Comparison of ENCODE assay signal across 27 cellular contexts in the genomic region with DNA sequence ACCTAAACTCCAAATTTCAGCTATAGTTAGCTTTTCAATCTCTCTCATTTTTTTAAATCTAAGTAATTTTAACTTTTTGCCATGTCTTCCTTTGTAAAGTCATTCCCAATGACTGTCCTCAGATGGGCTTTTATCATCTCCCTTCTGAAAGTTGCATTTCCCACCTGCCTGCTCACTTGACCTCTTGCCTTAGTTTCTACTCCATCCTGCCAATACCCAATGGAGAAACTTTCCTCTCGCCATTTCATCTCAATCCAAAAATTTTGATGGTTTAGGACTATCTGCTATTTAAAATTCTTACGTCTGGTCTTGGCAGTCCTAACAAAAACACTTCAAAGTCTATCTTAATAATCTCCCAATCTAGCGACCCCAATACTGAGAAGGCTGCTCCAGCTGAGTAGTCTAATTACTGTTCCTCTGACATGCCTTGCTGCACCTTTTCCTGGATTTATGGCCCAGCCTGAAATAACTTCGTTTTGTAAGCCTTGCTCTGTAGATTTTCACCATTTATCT.
DNase-seq lines count a peak whose midpoint lies in the region; ATAC-seq, FAIRE-seq and TF ChIP-seq lines count a peak whose summit lies in the region.
"Had no signal": no experiment of that assay in that cellular context is flagged by ENCODE, and none has a peak within 500 bp of the region (broad histone marks: within the 10 kb centered on the region; RNA-seq: fewer than 3 reads in every experiment).

No MANE protein-coding gene starts in this region.

- no peaks in the 10 kb centered on the region for H4K20me1 ChIP-seq in H9 (ENCODE audit: control insufficient read depth, insufficient read depth, insufficient read length)
- H4K20me1 ChIP-seq in PC-9 (ENCODE audit: insufficient read depth) = no peaks in the 10 kb centered on the region
- no peaks in the 10 kb centered on the region for H4K20me1 ChIP-seq in H1 (replicated peaks in 1 of 2; ENCODE audit: control insufficient read depth in 1 of 2, insufficient read depth in 2 of 2, low read length in 2 of 2)
- H4K20me1 ChIP-seq: BLaER1 had no signal

- H2BK15ac ChIP-seq in H9 (ENCODE audit: low read depth, low read length) = no peak overlapping the region
- no peak overlapping the region for H2BK15ac ChIP-seq in H1 (ENCODE audit: low read length)

- H2BK5ac ChIP-seq in H9 (ENCODE audit: insufficient read length, low read length) (no peak overlapping the region), H1 (ENCODE audit: low read depth, low read length) (no peak overlapping the region)

- ATAC-seq in GM19452 (IDR thresholded peaks at IDR 0.05; ENCODE audit: unreplicated experiment) = no peak
- no peak for ATAC-seq in naive thymus-derived CD4-positive, alpha-beta T cell
- ATAC-seq: GM12878 had no signal

- no peaks in the 10 kb centered on the region for H3K27me3 ChIP-seq in H9 (ENCODE audit: insufficient read depth, low read length)
- H3K27me3 ChIP-seq in PC-9 (ENCODE audit: insufficient read depth, low read depth) = no peaks in the 10 kb centered on the region
- H3K27me3 ChIP-seq in H1 (replicated peaks in 1 of 4; ENCODE audit: control insufficient read depth in 3 of 4, extremely low read depth in 1 of 4, insufficient read depth in 3 of 4, low read length in 3 of 4) = no peaks in the 10 kb centered on the region
- H3K27me3 ChIP-seq in naive thymus-derived CD4-positive, alpha-beta T cell (ENCODE audit: control insufficient read depth in 2 of 2, insufficient read depth in 2 of 2, low read length in 2 of 2) = no peaks in the 10 kb centered on the region
- H3K27me3 ChIP-seq: BE2C, BLaER1 had no signal

- H3K27ac Mint-ChIP-seq in H9 = peak overlapping the region in 2 of 3 experiments; percentile 15 to 52; a peak in 4 of 7 replicates
- no peak overlapping the region for H3K27ac Mint-ChIP-seq in naive thymus-derived CD4-positive, alpha-beta T cell
- H3K27ac Mint-ChIP-seq: CD14-positive monocyte; CD4-positive, alpha-beta memory T cell; CD8-positive, alpha-beta memory T cell had no signal

- WGBS in H9 (ENCODE audit: extremely low coverage, insufficient read length, low lambda C conversion rate) = no CpG with 5 or more reads among the region's 4 CpGs
- 84% methylated on average over 4 of the region's 4 CpGs; no CpG with 5 or more reads in 1 of the 2 experiments for WGBS in H1 (ENCODE audit: extremely low coverage in 1 of 2, insufficient coverage in 1 of 2, insufficient read length in 1 of 2, insufficient replicate concordance in 2 of 2, low coverage in 1 of 2, low lambda C conversion rate in 2 of 2, missing lambda C conversion rate in 1 of 2), 2 experiments

- POLR2A ChIA-PET in PC-9 (lab: Charles Lee; ENCODE audit: unreplicated experiment) = no interaction called here
- POLR2A ChIA-PET in H1 (lab: Charles Lee; ENCODE audit: partially characterized antibody) = interaction anchor here (1.1 to 5.0 kb wide), 5 partner anchors 9 to 39 kb away, joined by 3 to 20 read pairs (median 3); no protein-coding TSS in a partner anchor
- POLR2A ChIA-PET in naive thymus-derived CD4-positive, alpha-beta T cell (lab: Charles Lee) = no interaction called here

- TF ChIP-seq RAD21 in H1 (IDR thresholded peaks at IDR 0.05 in 1 of 2, conservative IDR thresholded peaks at IDR 0.05 in 1 of 2; ENCODE audit: low read depth in 2 of 2, low read length in 2 of 2) = no peak

- H3T11ph ChIP-seq in H9 (ENCODE audit: low read length) = no peak overlapping the region

- H3K4me3 ChIP-seq in PC-9 (no peak overlapping the region), H1 (ENCODE audit: extremely low read depth in 1 of 4, insufficient read depth in 2 of 4, low read depth in 3 of 4, low read length in 4 of 4) (no peak overlapping the region)
- H3K4me3 ChIP-seq in naive thymus-derived CD4-positive, alpha-beta T cell (ENCODE audit: low read length) = no peak overlapping the region
- H3K4me3 ChIP-seq: BLaER1, GM12878 had no signal

- H3K23me2 ChIP-seq in H9 (ENCODE audit: insufficient read length, low read depth, low read length, poor library complexity, severe bottlenecking) (no peaks in the 10 kb centered on the region), H1 (ENCODE audit: low read depth, low read length) (peaks cover 3% of the 10 kb centered on the region; the same call in 1 of the 2 replicates)

- no peaks in the 10 kb centered on the region for H3K79me1 ChIP-seq in H9 (ENCODE audit: insufficient read depth, low read depth, low read length, poor library complexity, severe bottlenecking)
- H3K79me1 ChIP-seq in H1 (ENCODE audit: low read depth, low read length) = no peaks in the 10 kb centered on the region

- H3K27ac ChIP-seq in H9 (ENCODE audit: insufficient read length, low read depth, low read length) = no peak overlapping the region
- H3K27ac ChIP-seq in PC-9 = no peak overlapping the region
- H3K27ac ChIP-seq in H1 (ENCODE audit: low read depth, low read length) = no peak overlapping the region
- H3K27ac ChIP-seq in naive thymus-derived CD4-positive, alpha-beta T cell (ENCODE audit: low read depth, low read length) = no peak overlapping the region
- H3K27ac ChIP-seq: BLaER1 had no signal

- H3K9ac ChIP-seq in H9 (ENCODE audit: extremely low read depth, insufficient read length, low read length) (no peak overlapping the region), H1 (replicated peaks in 1 of 4; ENCODE audit: extremely low read depth in 1 of 4, low read depth in 3 of 4, low read length in 3 of 4) (no peak overlapping the region)
- H3K9ac ChIP-seq: BLaER1 had no signal

- H4K8ac ChIP-seq in H9 (replicated peaks; ENCODE audit: insufficient read length, low read depth, low read length) (no peak overlapping the region), H1 (ENCODE audit: extremely low read depth, insufficient read depth, low read length) (no peak overlapping the region)

- TF ChIP-seq EP300 in H1 (IDR thresholded peaks at IDR 0.05; ENCODE audit: borderline replicate concordance in 1 of 2, low read depth in 2 of 2, low read length in 2 of 2) = no peak

- H3K9me3 ChIP-seq in H9 (ENCODE audit: control insufficient read depth, low read depth, low read length) (no peaks in the 10 kb centered on the region), PC-9 (ENCODE audit: insufficient read depth, low read depth) (peaks cover 5% of the 10 kb centered on the region; the same call in 1 of the 2 replicates), H1 (ENCODE audit: insufficient read depth in 2 of 2, low read depth in 1 of 2, low read length in 1 of 2) (no peaks in the 10 kb centered on the region)
- no peaks in the 10 kb centered on the region for H3K9me3 ChIP-seq in naive thymus-derived CD4-positive, alpha-beta T cell (ENCODE audit: control insufficient read depth in 2 of 3, low read length in 3 of 3)
- H3K9me3 ChIP-seq: BE2C, BLaER1 had no signal

- H4K5ac ChIP-seq in H9 (ENCODE audit: insufficient read length, low read depth, low read length) (no peak overlapping the region), H1 (ENCODE audit: insufficient read length, low read depth, low read length) (no peak overlapping the region)

- H2AFZ ChIP-seq in H9 (ENCODE audit: low read length) (no peak overlapping the region), PC-9 (0 out of 2 replicates have a peak overlapping the region, but pooled peaks have one; percentile 53), H1 (ENCODE audit: low read length) (no peak overlapping the region)

- no peaks in the 10 kb centered on the region for H3F3A ChIP-seq in PC-9 (ENCODE audit: insufficient read depth, low read depth)

- H2BK12ac ChIP-seq in H9 (ENCODE audit: insufficient read length, low read depth, low read length) (no peak overlapping the region), H1 (ENCODE audit: low read depth, low read length) (no peak overlapping the region)

- H2BK20ac ChIP-seq in H9 (ENCODE audit: low read depth, low read length, poor library complexity, severe bottlenecking) (no peak overlapping the region), H1 (ENCODE audit: low read length) (no peak overlapping the region)

- BruUV-seq in PC-9 (replicated peaks; lab: Mats Ljungman, UMichigan) = no TSS peak

- no peak overlapping the region for H2AK5ac ChIP-seq in H9 (ENCODE audit: insufficient read length, low read length)
- no peak overlapping the region for H2AK5ac ChIP-seq in H1 (ENCODE audit: low read depth, low read length)

- H3K79me2 ChIP-seq in H9 (ENCODE audit: insufficient read depth, low read length) (no peaks in the 10 kb centered on the region), PC-9 (ENCODE audit: low read depth) (no peaks in the 10 kb centered on the region), H1 (ENCODE audit: control insufficient read depth in 1 of 2, insufficient read depth in 2 of 2, low read length in 2 of 2) (peaks cover 0 to 16% of the 10 kb centered on the region in 2 experiments; a peak in 2 of 4 replicates)

- no peaks in the 10 kb centered on the region for H3K27me3 Mint-ChIP-seq in H9 (ENCODE audit: low read depth)
- H3K27me3 Mint-ChIP-seq in naive thymus-derived CD4-positive, alpha-beta T cell = no peaks in the 10 kb centered on the region
- H3K27me3 Mint-ChIP-seq: CD4-positive, alpha-beta memory T cell; CD4-positive, CD25-positive, alpha-beta regulatory T cell; CD8-positive, alpha-beta memory T cell had no signal

- no peak overlapping the region for H3K18ac ChIP-seq in H9 (ENCODE audit: insufficient read length, low read depth, low read length)
- H3K18ac ChIP-seq in H1 (ENCODE audit: extremely low read depth, low read length) = 0 out of 2 replicates have a peak overlapping the region, but pooled peaks have one; percentile 24

- no peak overlapping the region for H3K23ac ChIP-seq in H9 (ENCODE audit: insufficient read length, low read depth, low read length)
- no peak overlapping the region for H3K23ac ChIP-seq in H1 (ENCODE audit: insufficient read length)

- H3K4me3 Mint-ChIP-seq in H9 = no peak overlapping the region
- no peak overlapping the region for H3K4me3 Mint-ChIP-seq in naive thymus-derived CD4-positive, alpha-beta T cell
- H3K4me3 Mint-ChIP-seq: CD14-positive monocyte; CD4-positive, alpha-beta memory T cell; CD4-positive, CD25-positive, alpha-beta regulatory T cell; CD8-positive, alpha-beta memory T cell had no signal

- H3K4me2 ChIP-seq in H9 (ENCODE audit: insufficient read depth, insufficient read length, low read length) (no peak overlapping the region), PC-9 (no peak overlapping the region), H1 (ENCODE audit: insufficient read depth in 1 of 2, low read depth in 2 of 2, low read length in 2 of 2) (no peak overlapping the region)
- H3K4me2 ChIP-seq: BLaER1 had no signal

- H3K36me3 ChIP-seq in PC-9 (ENCODE audit: low read depth) (no peaks in the 10 kb centered on the region), H1 (ENCODE audit: control insufficient read depth in 2 of 4, insufficient read depth in 4 of 4, low read length in 3 of 4) (peaks cover 0 to 34% (median 4%) of the 10 kb centered on the region in 4 experiments; a peak in 3 of 8 replicates)
- H3K36me3 ChIP-seq in naive thymus-derived CD4-positive, alpha-beta T cell (ENCODE audit: control insufficient read depth in 2 of 3, insufficient read depth in 3 of 3, low read length in 3 of 3) = no peaks in the 10 kb centered on the region
- H3K36me3 ChIP-seq: BE2C, BLaER1 had no signal

- peaks cover 28 to 40% (median 34%) of the 10 kb centered on the region in 3 experiments for H3K36me3 Mint-ChIP-seq in H9 (ENCODE audit: insufficient read depth in 1 of 3, low read depth in 3 of 3)
- H3K36me3 Mint-ChIP-seq in naive thymus-derived CD4-positive, alpha-beta T cell = no peaks in the 10 kb centered on the region
- H3K36me3 Mint-ChIP-seq: CD14-positive monocyte; CD4-positive, alpha-beta memory T cell; CD4-positive, CD25-positive, alpha-beta regulatory T cell; CD8-positive, alpha-beta memory T cell had no signal

- no peaks in the 10 kb centered on the region; a peak in 1 of 5 replicates for H3K9me3 Mint-ChIP-seq in H9
- H3K9me3 Mint-ChIP-seq in naive thymus-derived CD4-positive, alpha-beta T cell = peaks cover 0 to 26% (median 4%) of the 10 kb centered on the region in 11 donors

- H3K9me2 ChIP-seq in PC-9 (ENCODE audit: insufficient read depth) = no peaks in the 10 kb centered on the region

- H3K4me1 Mint-ChIP-seq in H9 = peaks cover 53 to 62% of the 10 kb centered on the region in 2 experiments
- no peaks in the 10 kb centered on the region for H3K4me1 Mint-ChIP-seq in naive thymus-derived CD4-positive, alpha-beta T cell
- H3K4me1 Mint-ChIP-seq: CD14-positive monocyte; CD4-positive, alpha-beta memory T cell; CD4-positive, CD25-positive, alpha-beta regulatory T cell; CD8-positive, alpha-beta memory T cell had no signal

- H3K14ac ChIP-seq in H9 (ENCODE audit: insufficient read depth, low read length) = no peak overlapping the region
- no peak overlapping the region for H3K14ac ChIP-seq in H1 (ENCODE audit: insufficient read length)

- no peak for TF ChIP-seq CTCF in H9 (conservative IDR thresholded peaks at IDR 0.05)
- TF ChIP-seq CTCF in PC-9 (conservative IDR thresholded peaks at IDR 0.05) = no peak
- no peak for TF ChIP-seq CTCF in H1 (IDR thresholded peaks at IDR 0.05; ENCODE audit: control extremely low read depth in 1 of 3, insufficient read depth in 1 of 3, low read depth in 1 of 3, low read length in 3 of 3)

- no peak overlapping the region for H3K56ac ChIP-seq in H9 (ENCODE audit: insufficient read length, low read depth, low read length)
- no peak overlapping the region for H3K56ac ChIP-seq in H1 (replicated peaks; ENCODE audit: insufficient read length, low read depth, low read length)

- peak; percentile 31 to 40 for TF ChIP-seq POLR2A in H1 (IDR thresholded peaks at IDR 0.05; ENCODE audit: control extremely low read depth in 1 of 2, low read depth in 2 of 2, low read length in 2 of 2)

- H4K91ac ChIP-seq in H9 (ENCODE audit: insufficient read length, low read depth, low read length) = no peak overlapping the region
- H4K91ac ChIP-seq in H1 (replicated peaks; ENCODE audit: insufficient read length, low read length) = no peak overlapping the region

- CTCF ChIA-PET in PC-9 (lab: Charles Lee) (no interaction called here), H1 (lab: Charles Lee; ENCODE audit: partially characterized antibody) (no interaction called here)
- CTCF ChIA-PET in naive thymus-derived CD4-positive, alpha-beta T cell (lab: Charles Lee) = no interaction called here

- DNase-seq in H9 = no peak
- DNase-seq in PC-9 = no peak
- no peak for DNase-seq in H1 (ENCODE audit: low read depth in 1 of 2, low spot score in 2 of 2)
- no peak for DNase-seq in naive thymus-derived CD4-positive, alpha-beta T cell
- no peak for DNase-seq in stimulated activated CD8-positive, alpha-beta memory T cell treated with anti-CD3 and anti-CD28 coated beads, Interleukin-4, amount 100 ng/mL, for 48 hours
- no peak for DNase-seq in SKM-1 treated with dmso at 0.1 percent for 144 hours (lab: John Stamatoyannopoulos, UW; ENCODE audit: unreplicated experiment)
- DNase-seq: 8988T; ACHN; BE2C; C1 segment of cervical spinal cord; CD4-positive, alpha-beta memory T cell; CD4-positive, CD25-positive, alpha-beta regulatory T cell; CD8-positive, alpha-beta memory T cell; COR-L47; DMS 273 treated with DMSO at 0.1 percent for 48 hours; DMS153; DMS53; DMS79; DND-41; EL; GDM1 had no signal

- intact Hi-C loops in PC-9 (cut with micrococcal nuclease; ENCODE audit: unreplicated experiment) = no loop called here
- intact Hi-C loops in naive thymus-derived CD4-positive, alpha-beta T cell (cut with micrococcal nuclease) = no loop called here

- no peak overlapping the region for H3K4ac ChIP-seq in H9 (ENCODE audit: low read depth, low read length)
- no peak overlapping the region for H3K4ac ChIP-seq in H1 (replicated peaks; ENCODE audit: insufficient read length, low read depth, low read length)

- H2BK120ac ChIP-seq in H9 (ENCODE audit: low read depth, low read length, poor library complexity, severe bottlenecking) (no peak overlapping the region), H1 (replicated peaks; ENCODE audit: low read depth, low read length) (no peak overlapping the region)

- H3K4me1 ChIP-seq in H9 (ENCODE audit: insufficient read depth, low read length) (peaks cover 2% of the 10 kb centered on the region; the same call in 1 of the 2 replicates), PC-9 (replicated peaks; ENCODE audit: insufficient read depth) (no peaks in the 10 kb centered on the region), H1 (replicated peaks in 1 of 4; ENCODE audit: control insufficient read depth in 3 of 4, insufficient read depth in 4 of 4, low read length in 3 of 4) (peaks cover 0 to 9% (median 2%) of the 10 kb centered on the region in 4 experiments; a peak in 4 of 7 replicates)
- no peaks in the 10 kb centered on the region for H3K4me1 ChIP-seq in naive thymus-derived CD4-positive, alpha-beta T cell (ENCODE audit: control insufficient read depth in 2 of 2, insufficient read depth in 2 of 2, low read length in 2 of 2)
- H3K4me1 ChIP-seq: BE2C, BLaER1 had no signal

- FAIRE-seq in H1 (lab: Jason Lieb, UNC) = no peak
- FAIRE-seq: GM12878, GM12892, GM18507 had no signal

Comparison
In these comparisons a context has a peak if more than half of its experiments do, and no peak if none do; other contexts are left out.
1. H3K27ac Mint-ChIP-seq: peak in H9 (2 of 3); none in naive thymus-derived CD4-positive, alpha-beta T cell (0 of 9).